In genomic region chr10:100715445-100716385, GRCh38 we compare ENCODE assay signal across 13 cellular contexts. TPM values are rescaled to one million over a fixed set of nuclear protein-coding genes. Genes with fewer than 3 reads are reported as not detected.
A peak's percentile ranks its signal among the peaks of the same experiment; 100 is the strongest.
DNase-seq lines count a peak whose midpoint lies in the region; ATAC-seq, FAIRE-seq and TF ChIP-seq lines count a peak whose summit lies in the region.
"Had no signal": no experiment of that assay in that cellular context is flagged by ENCODE, and none has a peak within 500 bp of the region (broad histone marks: within the 10 kb centered on the region; RNA-seq: fewer than 3 reads in every experiment).

No MANE protein-coding gene starts in this region.

- H3K4me1 ChIP-seq in GM12878 (ENCODE audit: control insufficient read depth, insufficient read depth, low read length) (no peaks in the 10 kb centered on the region), right lobe of liver (peaks cover 0 to 3% (median 0%) of the 10 kb centered on the region in 4 donors)

- peaks cover 19 to 22% of the 10 kb centered on the region in 2 experiments for H3K27me3 ChIP-seq in GM12878 (replicated peaks in 1 of 2; ENCODE audit: control insufficient read depth in 2 of 2, insufficient read depth in 2 of 2, low read length in 1 of 2)
- H3K27me3 ChIP-seq in right lobe of liver = peaks cover 3 to 13% of the 10 kb centered on the region in 2 donors
- H3K27me3 ChIP-seq in dorsolateral prefrontal cortex = peaks cover 13 to 95% (median 82%) of the 10 kb centered on the region in 45 donors

- in situ Hi-C loops in GM12878 (cut with MboI) = no loop called here

- no peak for ATAC-seq in activated CD4-positive, alpha-beta T cell treated with anti-CD3 and anti-CD28 coated beads for 36 hours
- ATAC-seq in GM12878 (peak; percentile 23; the same call in 2 of the 3 replicates), right lobe of liver (peak in 3 of 4 donors; percentile 23 to 36 (median 32))
- ATAC-seq in stimulated activated memory B cell treated with anti-CD40 and anti-IgM and Interleukin-4, amounts not matched to agents 10 μg/mL and 1 μg/mL and 100 μg/mL, for 72 hours = no peak
- ATAC-seq: activated CD8-positive, alpha-beta memory T cell treated with anti-CD3 and anti-CD28 coated beads, Interleukin-2, amount 10 ng/mL, durations not matched to agents 7 days and 5 days had no signal

- H3K27me3 Mint-ChIP-seq in activated CD4-positive, alpha-beta T cell treated with anti-CD3 and anti-CD28 coated beads for 36 hours = peaks cover 70% of the 10 kb centered on the region
- peaks cover 97% of the 10 kb centered on the region for H3K27me3 Mint-ChIP-seq in stimulated activated memory B cell treated with anti-CD40 and anti-IgM and Interleukin-4, amounts not matched to agents 10 μg/mL and 1 μg/mL and 100 μg/mL, for 72 hours

- no peak overlapping the region for H2AFZ ChIP-seq in GM12878 (ENCODE audit: control insufficient read depth, low read depth, low read length)

- H3K9me3 Mint-ChIP-seq in activated CD4-positive, alpha-beta T cell treated with anti-CD3 and anti-CD28 coated beads for 36 hours (ENCODE audit: low read depth) = no peaks in the 10 kb centered on the region
- no peaks in the 10 kb centered on the region for H3K9me3 Mint-ChIP-seq in stimulated activated memory B cell treated with anti-CD40 and anti-IgM and Interleukin-4, amounts not matched to agents 10 μg/mL and 1 μg/mL and 100 μg/mL, for 72 hours

- no peak overlapping the region for H3K4me2 ChIP-seq in GM12878 (ENCODE audit: control insufficient read depth, insufficient read depth)

- SMC1A ChIA-PET in GM12878 (lab: Charles Lee; ENCODE audit: uncharacterized antibody, unreplicated experiment) = no interaction called here

- no peak overlapping the region for H3K27ac Mint-ChIP-seq in activated CD4-positive, alpha-beta T cell treated with anti-CD3 and anti-CD28 coated beads for 36 hours
- no peak overlapping the region for H3K27ac Mint-ChIP-seq in stimulated activated memory B cell treated with anti-CD40 and anti-IgM and Interleukin-4, amounts not matched to agents 10 μg/mL and 1 μg/mL and 100 μg/mL, for 72 hours
- H3K27ac Mint-ChIP-seq: activated CD8-positive, alpha-beta memory T cell treated with anti-CD3 and anti-CD28 coated beads, Interleukin-2, amount 10 ng/mL, durations not matched to agents 7 days and 5 days had no signal

- WGBS in GM12878 (ENCODE audit: insufficient coverage, insufficient replicate concordance, low lambda C conversion rate, missing lambda C conversion rate) = 22% methylated on average over 60 of the region's 66 CpGs
- WGBS in right lobe of liver (ENCODE audit: insufficient coverage, low coverage, low lambda C conversion rate, missing lambda C conversion rate) = 9% methylated on average over 27 of the region's 66 CpGs

- H3K4me3 Mint-ChIP-seq in activated CD4-positive, alpha-beta T cell treated with anti-CD3 and anti-CD28 coated beads for 36 hours = peak overlapping the region; percentile 25
- H3K4me3 Mint-ChIP-seq in stimulated activated memory B cell treated with anti-CD40 and anti-IgM and Interleukin-4, amounts not matched to agents 10 μg/mL and 1 μg/mL and 100 μg/mL, for 72 hours = peak overlapping the region; percentile 37
- H3K4me3 Mint-ChIP-seq: activated CD8-positive, alpha-beta memory T cell treated with anti-CD3 and anti-CD28 coated beads, Interleukin-2, amount 10 ng/mL, durations not matched to agents 7 days and 5 days had no signal

- no peak for DNase-seq in activated CD4-positive, alpha-beta T cell treated with anti-CD3 and anti-CD28 coated beads for 36 hours
- DNase-seq in activated CD4-positive, alpha-beta T cell treated with anti-CD3 and anti-CD28 coated beads for 1 hour = no peak
- no peak for DNase-seq in GM12878 (ENCODE audit: low read depth, low spot score)
- DNase-seq in right lobe of liver = no peak
- no peak for DNase-seq in stimulated activated CD4-positive, alpha-beta T cell treated with anti-CD3 and anti-CD28 coated beads, Interleukin-4, amount 100 ng/mL, for 1 hour
- DNase-seq in dorsolateral prefrontal cortex = no peak
- no peak for DNase-seq in DMS153 (lab: John Stamatoyannopoulos, UW)
- DNase-seq: activated CD8-positive, alpha-beta memory T cell treated with anti-CD3 and anti-CD28 coated beads, Interleukin-2, amount 10 ng/mL, durations not matched to agents 7 days and 5 days; posterior cingulate gyrus had no signal

- H3K27ac ChIP-seq in GM12878 (ENCODE audit: control insufficient read depth, insufficient read depth) = no peak overlapping the region
- H3K27ac ChIP-seq in right lobe of liver = no peak overlapping the region
- no peak overlapping the region for H3K27ac ChIP-seq in dorsolateral prefrontal cortex

- H3K79me2 ChIP-seq in GM12878 (ENCODE audit: control insufficient read depth, insufficient read depth, low read length) = no peaks in the 10 kb centered on the region

- RAD21 ChIA-PET in GM12878 (lab: Charles Lee; ENCODE audit: unreplicated experiment) = no interaction called here

- TF ChIP-seq CTCF in GM12878 (IDR thresholded peaks at IDR 0.05 in 2 of 3, conservative IDR thresholded peaks at IDR 0.05 in 1 of 3; ENCODE audit: control insufficient read depth in 2 of 3, extremely low read depth in 1 of 3, insufficient read depth in 1 of 3, low read depth in 3 of 3, low read length in 3 of 3) (no peak), right lobe of liver (IDR thresholded peaks at IDR 0.05) (no peak), dorsolateral prefrontal cortex (IDR thresholded peaks at IDR 0.05 in 54 of 56, conservative IDR thresholded peaks at IDR 0.05 in 2 of 56; ENCODE audit: low read depth in 1 of 56, partially characterized antibody in 56 of 56) (no peak)

- CTCF ChIA-PET in activated CD4-positive, alpha-beta T cell treated with anti-CD3 and anti-CD28 coated beads for 36 hours (lab: Charles Lee) = no interaction called here
- CTCF ChIA-PET in GM12878 (lab: Yijun Ruan, JAX) = no interaction called here

- POLR2A ChIA-PET in activated CD4-positive, alpha-beta T cell treated with anti-CD3 and anti-CD28 coated beads for 36 hours (lab: Charles Lee) = no interaction called here
- POLR2A ChIA-PET in GM12878 (lab: Charles Lee) = no interaction called here

- H3K36me3 ChIP-seq in GM12878 (ENCODE audit: control insufficient read depth in 2 of 2, insufficient read depth in 2 of 2, low read length in 1 of 2) = no peaks in the 10 kb centered on the region
- no peaks in the 10 kb centered on the region for H3K36me3 ChIP-seq in right lobe of liver

- H3K36me3 Mint-ChIP-seq in activated CD4-positive, alpha-beta T cell treated with anti-CD3 and anti-CD28 coated beads for 36 hours (ENCODE audit: low read depth) = no peaks in the 10 kb centered on the region
- H3K36me3 Mint-ChIP-seq in stimulated activated memory B cell treated with anti-CD40 and anti-IgM and Interleukin-4, amounts not matched to agents 10 μg/mL and 1 μg/mL and 100 μg/mL, for 72 hours = no peaks in the 10 kb centered on the region

- intact Hi-C loops in activated CD4-positive, alpha-beta T cell treated with anti-CD3 and anti-CD28 coated beads for 36 hours (cut with DNase I, micrococcal nuclease) = no loop called here
- intact Hi-C loops in GM12878 (cut with micrococcal nuclease; ENCODE audit: unreplicated experiment) (no loop called here), right lobe of liver (cut with DNase I) (no loop called here), dorsolateral prefrontal cortex (cut with DNase I) (no loop called here)

- no peak overlapping the region for H3K4me3 ChIP-seq in GM12878
- peak overlapping the region in 2 of 3 donors; percentile 5 to 11 for H3K4me3 ChIP-seq in right lobe of liver
- H3K4me3 ChIP-seq in dorsolateral prefrontal cortex = peak overlapping the region in 25 of 59 donors; percentile 2 to 46 (median 25)

- H3K9me3 ChIP-seq in GM12878 (replicated peaks; ENCODE audit: control insufficient read depth, insufficient read depth, low read length) (no peaks in the 10 kb centered on the region), right lobe of liver (no peaks in the 10 kb centered on the region)

- no peak overlapping the region for H3K9ac ChIP-seq in GM12878 (ENCODE audit: control insufficient read depth, insufficient read depth, low read length)

- peaks cover 6% of the 10 kb centered on the region for H3K4me1 Mint-ChIP-seq in activated CD4-positive, alpha-beta T cell treated with anti-CD3 and anti-CD28 coated beads for 36 hours
- peaks cover 11% of the 10 kb centered on the region for H3K4me1 Mint-ChIP-seq in stimulated activated memory B cell treated with anti-CD40 and anti-IgM and Interleukin-4, amounts not matched to agents 10 μg/mL and 1 μg/mL and 100 μg/mL, for 72 hours

- no peaks in the 10 kb centered on the region for H4K20me1 ChIP-seq in GM12878 (ENCODE audit: control insufficient read depth, insufficient read depth)

- TF ChIP-seq RAD21 in GM12878 (IDR thresholded peaks at IDR 0.05; ENCODE audit: insufficient read depth, low read depth, low read length) = no peak

- no peak for TF ChIP-seq POLR2A in GM12878 (IDR thresholded peaks at IDR 0.05; ENCODE audit: low read depth, low read length)
- no peak for TF ChIP-seq POLR2A in right lobe of liver (IDR thresholded peaks at IDR 0.05)

- no TSS peak for BruUV-seq in GM12878 (replicated peaks; lab: Mats Ljungman, UMichigan)

- no peak for TF ChIP-seq EP300 in GM12878 (IDR thresholded peaks at IDR 0.05; ENCODE audit: borderline replicate concordance in 1 of 2, control insufficient read depth in 1 of 2, low read depth in 2 of 2, low read length in 2 of 2)

- FAIRE-seq in GM12878 (lab: Jason Lieb, UNC) = no peak
- FAIRE-seq: A204.1, frontal cortex, H54 had no signal

RNA-seq across cellular contexts. Expression of gene PAX2, which starts 29.7 kb away (rescaled TPM):
- under 1 TPM; 0.05 to 0.09 TPM for total RNA-seq in activated CD4-positive, alpha-beta T cell treated with anti-CD3 and anti-CD28 coated beads for 36 hours
- total RNA-seq in GM12878 (2013; cell fraction: nucleolus; rRNA removed) = not detected in 2 replicates
- not detected in 2 replicates for total RNA-seq in GM12878 (2014; rRNA removed)
- not detected in 2 replicates for total RNA-seq in GM12878 (2014; rRNA removed; fragmentation: Illumina TruSeq; extraction: Trizol)
- not detected in 2 replicates for total RNA-seq in GM12878 (2021)
- not detected for polyA plus RNA-seq in GM12878 (2011; ENCODE audit: low read depth)
- not detected in 2 replicates for polyA plus RNA-seq in GM12878 (2011; rRNA removed)
- not detected in 2 replicates for polyA plus RNA-seq in GM12878 (2011; cell fraction: cytosol; rRNA removed)
- polyA plus RNA-seq in GM12878 (2011; cell fraction: nucleus; rRNA removed) = 0.10 and 0.15 TPM in 2 replicates
- not detected in 2 replicates for polyA plus RNA-seq in GM12878 (2012)
- not detected in 2 replicates for polyA plus RNA-seq in GM12878 (2014; fragmentation: Illumina TruSeq; extraction: Trizol)
- polyA plus RNA-seq in GM12878 (2014; fragmentation: Nextera tagmentation; extraction: Ambion mirVana) = not detected
- not detected in 2 replicates for polyA plus RNA-seq in GM12878 (2014; rRNA removed)
- polyA plus RNA-seq in GM12878 (2016; fragmentation: Nextera tagmentation; extraction: Ambion mirVana) = not detected
- polyA minus RNA-seq in GM12878 (2011; rRNA and poly(A)+ RNA removed) = not detected in 2 replicates
- polyA minus RNA-seq in GM12878 (2011; cell fraction: cytosol; rRNA and poly(A)+ RNA removed) = not detected in 2 replicates
- polyA minus RNA-seq in GM12878 (2011; cell fraction: nucleus; rRNA and poly(A)+ RNA removed) = not detected in 2 replicates
- under 1 TPM in 1 of 6 experiments, not detected in 5; 0.24 TPM for total RNA-seq in right lobe of liver
- under 1 TPM in 41 of 120 experiments, not detected in 79; 0.11 to 0.85 (median 0.22) TPM for total RNA-seq in dorsolateral prefrontal cortex
- total RNA-seq: activated CD8-positive, alpha-beta memory T cell treated with anti-CD3 and anti-CD28 coated beads, Interleukin-2, amount 10 ng/mL, durations not matched to agents 7 days and 5 days; frontal cortex had no signal

Comparison
In these comparisons a context has a peak if more than half of its experiments do, and no peak if none do; other contexts are left out.
1. ATAC-seq: peak in GM12878 (single experiment) and right lobe of liver (3 of 4); none in activated CD4-positive, alpha-beta T cell treated with anti-CD3 and anti-CD28 coated beads for 36 hours (single experiment) and stimulated activated memory B cell treated with anti-CD40 and anti-IgM and Interleukin-4, amounts not matched to agents 10 μg/mL and 1 μg/mL and 100 μg/mL, for 72 hours (single experiment).